Comparison of ENCODE assay signal across 8 cellular contexts in genomic region chr4:133148690-133149363, GRCh38. TPM values are rescaled to one million over a fixed set of nuclear protein-coding genes. Genes with fewer than 3 reads are reported as not detected.
A peak's percentile ranks its signal among the peaks of the same experiment; 100 is the strongest.
DNase-seq lines count a peak whose midpoint lies in the region; ATAC-seq and TF ChIP-seq lines count a peak whose summit lies in the region.

A gene with protein sequence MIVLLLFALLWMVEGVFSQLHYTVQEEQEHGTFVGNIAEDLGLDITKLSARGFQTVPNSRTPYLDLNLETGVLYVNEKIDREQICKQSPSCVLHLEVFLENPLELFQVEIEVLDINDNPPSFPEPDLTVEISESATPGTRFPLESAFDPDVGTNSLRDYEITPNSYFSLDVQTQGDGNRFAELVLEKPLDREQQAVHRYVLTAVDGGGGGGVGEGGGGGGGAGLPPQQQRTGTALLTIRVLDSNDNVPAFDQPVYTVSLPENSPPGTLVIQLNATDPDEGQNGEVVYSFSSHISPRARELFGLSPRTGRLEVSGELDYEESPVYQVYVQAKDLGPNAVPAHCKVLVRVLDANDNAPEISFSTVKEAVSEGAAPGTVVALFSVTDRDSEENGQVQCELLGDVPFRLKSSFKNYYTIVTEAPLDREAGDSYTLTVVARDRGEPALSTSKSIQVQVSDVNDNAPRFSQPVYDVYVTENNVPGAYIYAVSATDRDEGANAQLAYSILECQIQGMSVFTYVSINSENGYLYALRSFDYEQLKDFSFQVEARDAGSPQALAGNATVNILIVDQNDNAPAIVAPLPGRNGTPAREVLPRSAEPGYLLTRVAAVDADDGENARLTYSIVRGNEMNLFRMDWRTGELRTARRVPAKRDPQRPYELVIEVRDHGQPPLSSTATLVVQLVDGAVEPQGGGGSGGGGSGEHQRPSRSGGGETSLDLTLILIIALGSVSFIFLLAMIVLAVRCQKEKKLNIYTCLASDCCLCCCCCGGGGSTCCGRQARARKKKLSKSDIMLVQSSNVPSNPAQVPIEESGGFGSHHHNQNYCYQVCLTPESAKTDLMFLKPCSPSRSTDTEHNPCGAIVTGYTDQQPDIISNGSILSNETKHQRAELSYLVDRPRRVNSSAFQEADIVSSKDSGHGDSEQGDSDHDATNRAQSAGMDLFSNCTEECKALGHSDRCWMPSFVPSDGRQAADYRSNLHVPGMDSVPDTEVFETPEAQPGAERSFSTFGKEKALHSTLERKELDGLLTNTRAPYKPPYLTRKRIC (plus strand): TSS chr4:133149294. CDS start chr4:133150141, 847 bp downstream.

- peaks cover 12% of the 10 kb centered on the region; the same call in 1 of the 2 replicates for H3K36me3 ChIP-seq in DND-41 (ENCODE audit: insufficient read depth, low read length)
- no peaks in the 10 kb centered on the region for H3K36me3 ChIP-seq in HEK293 (ENCODE audit: control insufficient read depth in 2 of 2, insufficient read depth in 1 of 2, low read length in 2 of 2)
- no peaks in the 10 kb centered on the region for H3K36me3 ChIP-seq in testis (ENCODE audit: low read depth, missing control alignments)

- H2AFZ ChIP-seq in DND-41 (ENCODE audit: low read depth, low read length) = no peak within 1 kb of the TSS

- no peaks in the 10 kb centered on the region for H4K20me1 ChIP-seq in DND-41 (ENCODE audit: insufficient read depth, low read length)

- intact Hi-C loops in testis (cut with DNase I; ENCODE audit: low total_unique reads) = no loop called here
- intact Hi-C loops in Calu3 (cut with micrococcal nuclease; ENCODE audit: unreplicated experiment) = no loop called here

- ATAC-seq in DND-41 (ENCODE audit: insufficient read depth, low read depth) (no peak), naive B cell (ENCODE audit: low read depth in 2 of 2) (peak in 1 of 2 donors; percentile 20)

- peak within 1 kb of the TSS; percentile 29 to 71 (median 62) for H3K4me3 Mint-ChIP-seq in naive B cell
- H3K4me3 Mint-ChIP-seq in Calu3 (ENCODE audit: low read depth, unreplicated experiment) = no peak within 1 kb of the TSS

- POLR2A ChIA-PET in HEK293 (lab: Yijun Ruan, JAX) = no interaction called here

- TF ChIP-seq POLR2A in testis (IDR thresholded peaks at IDR 0.05) = no peak

- peaks cover 22% of the 10 kb centered on the region for H3K4me1 ChIP-seq in DND-41 (ENCODE audit: insufficient read depth, low read length)
- no peaks in the 10 kb centered on the region; the same call in 1 of the 2 replicates for H3K4me1 ChIP-seq in HEK293 (ENCODE audit: control insufficient read depth, insufficient read depth, low read length)
- H3K4me1 ChIP-seq in testis = peaks cover 6% of the 10 kb centered on the region

- H3K9me3 ChIP-seq in DND-41 (ENCODE audit: insufficient read depth, low read length, severe bottlenecking) (peaks cover 56% of the 10 kb centered on the region), HEK293 (ENCODE audit: control insufficient read depth, insufficient read depth, low read depth, low read length) (no peaks in the 10 kb centered on the region), testis (no peaks in the 10 kb centered on the region)

- H3K27ac ChIP-seq in DND-41 (ENCODE audit: low read length) = 0 out of 2 replicates have a peak within 1 kb of the TSS, but pooled peaks have one; percentile 17
- no peak within 1 kb of the TSS for H3K27ac ChIP-seq in HEK293 (ENCODE audit: extremely low read depth, low read depth, low read length)
- no peak within 1 kb of the TSS for H3K27ac ChIP-seq in testis

- H3K4me1 Mint-ChIP-seq in naive B cell (peaks cover 13 to 26% (median 26%) of the 10 kb centered on the region in 3 donors), Calu3 (ENCODE audit: low read depth, unreplicated experiment) (peaks cover 7% of the 10 kb centered on the region)

- H3K27ac Mint-ChIP-seq in naive B cell (peak within 1 kb of the TSS in 5 of 6 donors; percentile 29 to 91 (median 61)), Calu3 (ENCODE audit: unreplicated experiment) (no peak within 1 kb of the TSS)

- CTCF ChIA-PET in HEK293 (lab: Yijun Ruan, JAX) = interaction anchor here (0.6 to 0.7 kb wide), 2 partner anchors 1134 to 1186 kb away, joined by 3 read pairs; no protein-coding TSS in a partner anchor
- CTCF ChIA-PET in Calu3 (lab: Charles Lee) = no interaction called here

- H3K79me2 ChIP-seq in DND-41 (ENCODE audit: insufficient read depth, low read length) = no peaks in the 10 kb centered on the region

- 1 to 2% methylated on average over 38 of the region's 38 CpGs for WGBS in testis, 2 donors

- H3K27me3 ChIP-seq in DND-41 (ENCODE audit: insufficient read depth, low read length, poor library complexity) (no peaks in the 10 kb centered on the region), testis (no peaks in the 10 kb centered on the region)

- H3K4me2 ChIP-seq in DND-41 (ENCODE audit: insufficient read depth, low read length) = no peak within 1 kb of the TSS

- DNase-seq in DND-41 (peak; percentile 32), NCI-H2081 treated with DMSO at 0.1 percent for 48 hours (lab: John Stamatoyannopoulos, UW) (peak; percentile 15), fibroblast of the conjunctiva (ENCODE audit: low read depth) (peak; percentile 83), naive B cell (peak; percentile 9), testis (peak; percentile 93), Calu3 (no peak)
- DNase-seq in activated CD8-positive, alpha-beta memory T cell treated with anti-CD3 and anti-CD28 coated beads, Interleukin-2, amount 50 U/mL, for 48 hours = peak; percentile 75

- H3K27me3 Mint-ChIP-seq in naive B cell = peaks cover 62 to 97% (median 70%) of the 10 kb centered on the region in 3 donors
- no peaks in the 10 kb centered on the region for H3K27me3 Mint-ChIP-seq in Calu3 (ENCODE audit: unreplicated experiment)

- H3K9me3 Mint-ChIP-seq in naive B cell (peaks cover 0 to 16% (median 5%) of the 10 kb centered on the region in 7 donors), Calu3 (ENCODE audit: low read depth, unreplicated experiment) (peaks cover 7% of the 10 kb centered on the region)

- peaks cover 0 to 20% of the 10 kb centered on the region in 2 donors for H3K36me3 Mint-ChIP-seq in naive B cell
- peaks cover 5% of the 10 kb centered on the region for H3K36me3 Mint-ChIP-seq in Calu3 (ENCODE audit: insufficient read depth, unreplicated experiment)

- TF ChIP-seq CTCF in DND-41 (IDR thresholded peaks at IDR 0.05; ENCODE audit: borderline replicate concordance, extremely low read depth, low read length, poor library complexity, severe bottlenecking) (no peak), HEK293 (tag by site-specific recombination; IDR thresholded peaks at IDR 0.05) (no peak), testis (IDR thresholded peaks at IDR 0.05) (no peak), Calu3 (IDR thresholded peaks at IDR 0.05; ENCODE audit: unreplicated experiment) (no peak)

- no peak within 1 kb of the TSS for H3K9ac ChIP-seq in DND-41 (ENCODE audit: low read depth, low read length)

- no peak within 1 kb of the TSS for H3K4me3 ChIP-seq in DND-41 (ENCODE audit: low read depth in 1 of 2, low read length in 2 of 2)
- H3K4me3 ChIP-seq in HEK293 (ENCODE audit: low read depth, low read length) = peak within 1 kb of the TSS; percentile 42
- H3K4me3 ChIP-seq in testis = peak within 1 kb of the TSS; percentile 31 to 49

- no TSS peak for BruUV-seq in Calu3 (replicated peaks; lab: Mats Ljungman, UMichigan)

TF ChIP-seq in HEK293, 187 proteins besides CTCF, POLR2A, EP300 and RAD21 (continues in another document):
- TF ChIP-seq SALL2 (tag by site-specific recombination; IDR thresholded peaks at IDR 0.05; ENCODE audit: borderline replicate concordance) (no peak), SP3 (tag by site-specific recombination; IDR thresholded peaks at IDR 0.05) (peak; percentile 63), ZNF785 (tag by site-specific recombination; IDR thresholded peaks at IDR 0.05) (no peak), PRDM1 (tag by site-specific recombination; IDR thresholded peaks at IDR 0.05) (peak; percentile 46; the same call in 1 of the 2 replicates), ZNF211 (tag by site-specific recombination; IDR thresholded peaks at IDR 0.05; ENCODE audit: low read depth) (no peak)
- TF ChIP-seq, protein P1, sequence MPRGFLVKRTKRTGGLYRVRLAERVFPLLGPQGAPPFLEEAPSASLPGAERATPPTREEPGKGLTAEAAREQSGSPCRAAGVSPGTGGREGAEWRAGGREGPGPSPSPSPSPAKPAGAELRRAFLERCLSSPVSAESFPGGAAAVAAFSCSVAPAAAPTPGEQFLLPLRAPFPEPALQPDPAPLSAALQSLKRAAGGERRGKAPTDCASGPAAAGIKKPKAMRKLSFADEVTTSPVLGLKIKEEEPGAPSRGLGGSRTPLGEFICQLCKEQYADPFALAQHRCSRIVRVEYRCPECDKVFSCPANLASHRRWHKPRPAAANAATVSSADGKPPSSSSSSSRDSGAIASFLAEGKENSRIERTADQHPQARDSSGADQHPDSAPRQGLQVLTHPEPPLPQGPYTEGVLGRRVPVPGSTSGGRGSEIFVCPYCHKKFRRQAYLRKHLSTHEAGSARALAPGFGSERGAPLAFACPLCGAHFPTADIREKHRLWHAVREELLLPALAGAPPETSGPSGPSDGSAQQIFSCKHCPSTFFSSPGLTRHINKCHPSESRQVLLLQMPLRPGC (tag by site-specific recombination; IDR thresholded peaks at IDR 0.05) = no peak
- TF ChIP-seq, protein P2, sequence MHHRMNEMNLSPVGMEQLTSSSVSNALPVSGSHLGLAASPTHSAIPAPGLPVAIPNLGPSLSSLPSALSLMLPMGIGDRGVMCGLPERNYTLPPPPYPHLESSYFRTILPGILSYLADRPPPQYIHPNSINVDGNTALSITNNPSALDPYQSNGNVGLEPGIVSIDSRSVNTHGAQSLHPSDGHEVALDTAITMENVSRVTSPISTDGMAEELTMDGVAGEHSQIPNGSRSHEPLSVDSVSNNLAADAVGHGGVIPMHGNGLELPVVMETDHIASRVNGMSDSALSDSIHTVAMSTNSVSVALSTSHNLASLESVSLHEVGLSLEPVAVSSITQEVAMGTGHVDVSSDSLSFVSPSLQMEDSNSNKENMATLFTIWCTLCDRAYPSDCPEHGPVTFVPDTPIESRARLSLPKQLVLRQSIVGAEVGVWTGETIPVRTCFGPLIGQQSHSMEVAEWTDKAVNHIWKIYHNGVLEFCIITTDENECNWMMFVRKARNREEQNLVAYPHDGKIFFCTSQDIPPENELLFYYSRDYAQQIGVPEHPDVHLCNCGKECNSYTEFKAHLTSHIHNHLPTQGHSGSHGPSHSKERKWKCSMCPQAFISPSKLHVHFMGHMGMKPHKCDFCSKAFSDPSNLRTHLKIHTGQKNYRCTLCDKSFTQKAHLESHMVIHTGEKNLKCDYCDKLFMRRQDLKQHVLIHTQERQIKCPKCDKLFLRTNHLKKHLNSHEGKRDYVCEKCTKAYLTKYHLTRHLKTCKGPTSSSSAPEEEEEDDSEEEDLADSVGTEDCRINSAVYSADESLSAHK (tag by site-specific recombination; IDR thresholded peaks at IDR 0.05) = peak; percentile 83

RNA-seq across cellular contexts. Expression of the gene that starts here (rescaled TPM):
- polyA plus RNA-seq in naive B cell (ENCODE audit: low read depth in 6 of 6) = not detected
- 1 to 10 TPM; 3.3 to 7.2 TPM for total RNA-seq in testis
- 5.2 TPM for polyA plus RNA-seq in testis (ENCODE audit: insufficient read depth, low read depth, low replicate concordance)
- not detected in 2 replicates for total RNA-seq in Calu3 (2022)

Comparison
In these comparisons a context has a peak if more than half of its experiments do, and no peak if none do; other contexts are left out.
1. Peak in DNase-seq in naive B cell; RNA of the gene not detected or under 1 TPM.
2. H3K4me3 ChIP-seq: peak in HEK293 (single experiment) and testis (2 of 2); none in DND-41 (0 of 2).